ENCODE assay signal across 27 cellular contexts in the genomic region with DNA sequence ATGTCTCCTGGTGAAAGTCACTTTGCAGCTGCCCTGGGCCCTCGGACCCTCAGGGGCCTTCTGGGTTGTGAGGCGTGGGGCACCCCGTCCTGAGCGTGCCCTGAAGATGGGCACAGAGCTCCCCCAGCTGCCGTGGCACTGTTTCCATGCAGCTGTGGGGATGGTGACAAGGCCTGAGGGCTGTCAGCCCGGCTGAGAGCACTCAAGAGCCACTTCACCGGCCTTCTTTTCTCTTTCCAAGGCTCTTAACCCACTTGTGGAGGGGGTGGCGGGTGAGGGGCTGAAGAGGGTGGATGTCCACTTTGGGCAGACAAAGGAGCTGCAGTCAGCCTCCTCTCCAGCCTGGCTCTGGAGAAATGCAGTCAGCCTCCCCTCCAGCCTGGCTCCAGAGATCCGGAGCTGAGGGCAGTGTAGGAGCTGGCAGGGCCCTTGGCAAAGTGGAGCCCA.
DNase-seq lines count a peak whose midpoint lies in the region; ATAC-seq and TF ChIP-seq lines count a peak whose summit lies in the region.
"Had no signal": no experiment of that assay in that cellular context is flagged by ENCODE, and none has a peak within 500 bp of the region (broad histone marks: within the 10 kb centered on the region; RNA-seq: fewer than 3 reads in every experiment).

No MANE protein-coding gene starts in this region.

- peaks cover 4% of the 10 kb centered on the region for H3K27me3 ChIP-seq in lower lobe of right lung (ENCODE audit: low read depth)
- H3K27me3 ChIP-seq: BE2C, right atrium auricular region had no signal

- intact Hi-C loops in lower lobe of right lung (cut with DNase I): no loop called here

- no peaks in the 10 kb centered on the region for H3K9me3 ChIP-seq in lower lobe of right lung
- H3K9me3 ChIP-seq: BE2C, neutrophil, right atrium auricular region had no signal

- DNase-seq in DMS79 (lab: John Stamatoyannopoulos, UW): peak; percentile 97
- DNase-seq in NCI-H1105 (lab: John Stamatoyannopoulos, UW): peak; percentile 67
- DNase-seq in NCI-H2196 treated with DMSO at 0.1 percent for 48 hours (lab: John Stamatoyannopoulos, UW; ENCODE audit: unreplicated experiment): peak; percentile 33
- DNase-seq in lower lobe of right lung: peak; percentile 52
- no peak for DNase-seq in stimulated activated CD4-positive, alpha-beta T cell treated with anti-CD3 and anti-CD28 coated beads, Interleukin-1b, Interleukin-23, amount 100 ng/mL, for 48 hours
- DNase-seq in cerebellar nuclear complex (lab: John Stamatoyannopoulos, UW): no peak
- DNase-seq in AG08395 (ENCODE audit: low spot score): no peak
- DNase-seq: ACHN; activated CD4-positive, alpha-beta memory T cell treated with anti-CD3 and anti-CD28 coated beads, Interleukin-2, amount 10 ng/mL, durations not matched to agents 7 days and 5 days; activated CD4-positive, CD25-positive, alpha-beta regulatory T cell treated with anti-CD3 and anti-CD28 coated beads, Interleukin-2, amount 50 U/mL, for 72 hours; activated CD8-positive, alpha-beta memory T cell treated with anti-CD3 and anti-CD28 coated beads, Interleukin-2, amount 50 U/mL, for 4 hours; activated naive CD4-positive, alpha-beta T cell treated with Interleukin-2 at 50 U/mL for 16 hours; BE2C; caudate nucleus; CD8-positive, alpha-beta memory T cell; effector memory CD8-positive, alpha-beta T cell; erythroblast; HCEC 1CT; left ventricle myocardium superior; NCI-H1930; NCI-H69; Right ventricle myocardium superior; stimulated activated CD4-positive, alpha-beta T cell treated with anti-CD3 and anti-CD28 coated beads, Interleukin-2, amount 100 ng/mL, for 24 hours; stimulated activated naive CD8-positive, alpha-beta T cell treated with anti-CD3 and anti-CD28 coated beads, Interleukin-15, Interleukin-2, amounts not matched to agents 100 U/mL and 50 U/mL, for 24 hours had no signal

- H3K27ac ChIP-seq in lower lobe of right lung: no peak overlapping the region
- H3K27ac ChIP-seq: neutrophil, right atrium auricular region had no signal

- no peaks in the 10 kb centered on the region for H3K36me3 ChIP-seq in lower lobe of right lung
- H3K36me3 ChIP-seq: BE2C, neutrophil, right atrium auricular region had no signal

- peak; percentile 61 to 63 for ATAC-seq in lower lobe of right lung
- ATAC-seq: effector memory CD8-positive, alpha-beta T cell; left ventricle myocardium superior; stimulated activated naive CD8-positive, alpha-beta T cell treated with anti-CD3 and anti-CD28 coated beads, Interleukin-15, Interleukin-2, amounts not matched to agents 100 U/mL and 50 U/mL, for 24 hours had no signal

- no peak overlapping the region for H3K4me3 ChIP-seq in lower lobe of right lung
- H3K4me3 ChIP-seq: right atrium auricular region, smooth muscle cell had no signal

- no peak for TF ChIP-seq CTCF in lower lobe of right lung (IDR thresholded peaks at IDR 0.05)

- peaks cover 6% of the 10 kb centered on the region for H3K4me1 ChIP-seq in lower lobe of right lung
- H3K4me1 ChIP-seq: BE2C, right atrium auricular region had no signal

Comparison
In these comparisons a context has a peak if more than half of its experiments do, and no peak if none do; other contexts are left out.
1. DNase-seq: peak in DMS79 (single experiment), NCI-H1105 (single experiment), NCI-H2196 treated with DMSO at 0.1 percent for 48 hours (single experiment) and lower lobe of right lung (single experiment); none in stimulated activated CD4-positive, alpha-beta T cell treated with anti-CD3 and anti-CD28 coated beads, Interleukin-1b, Interleukin-23, amount 100 ng/mL, for 48 hours (single experiment), cerebellar nuclear complex (0 of 2) and AG08395 (single experiment).